8 cellular contexts compared by ENCODE assay signal in the genomic region with DNA sequence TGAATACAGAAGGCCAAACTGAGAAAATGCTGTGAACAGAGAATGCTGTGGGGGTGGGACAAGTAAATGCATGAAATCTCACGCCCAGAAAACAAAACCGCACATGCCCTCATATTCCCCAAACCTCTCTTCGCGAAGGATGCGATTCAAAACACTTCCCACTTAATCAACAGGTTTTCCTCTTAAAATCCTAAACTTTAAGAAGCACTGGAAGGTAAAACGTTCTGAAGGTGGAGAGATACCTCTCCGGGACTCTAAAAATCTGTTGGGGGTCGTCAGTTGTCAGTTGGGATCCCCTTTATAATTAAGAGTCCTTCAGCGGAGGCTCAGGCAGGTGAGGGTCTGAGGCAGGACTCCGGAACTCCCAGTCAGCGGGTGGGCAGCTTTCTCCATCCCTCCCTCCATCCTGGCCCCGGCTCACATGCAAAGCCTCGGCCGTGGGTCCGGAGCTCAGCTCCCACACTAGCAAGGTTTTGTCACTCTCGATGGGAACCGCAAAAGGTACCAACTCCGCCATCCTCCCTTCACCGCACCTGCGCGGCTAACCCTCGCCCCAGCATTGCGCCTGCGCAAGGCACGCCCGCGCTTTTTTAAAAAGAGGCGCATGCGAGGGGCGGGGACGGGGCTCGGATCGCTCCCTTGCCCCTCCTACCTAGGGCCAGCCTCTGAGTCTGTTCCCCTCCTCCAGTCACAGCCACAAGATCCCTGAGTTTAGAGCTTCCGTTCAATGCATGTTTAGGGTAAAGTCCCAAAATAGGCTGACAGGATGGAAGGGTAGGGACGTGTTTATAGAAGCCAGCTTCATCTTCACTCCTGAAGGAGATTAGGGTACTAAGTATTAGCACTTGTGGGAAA. TPM values are rescaled to one million over a fixed set of nuclear protein-coding genes. Genes with fewer than 3 reads are reported as not detected.
A peak's percentile ranks its signal among the peaks of the same experiment; 100 is the strongest.
DNase-seq lines count a peak whose midpoint lies in the region; ATAC-seq and FAIRE-seq lines count a peak whose summit lies in the region.

A gene with protein sequence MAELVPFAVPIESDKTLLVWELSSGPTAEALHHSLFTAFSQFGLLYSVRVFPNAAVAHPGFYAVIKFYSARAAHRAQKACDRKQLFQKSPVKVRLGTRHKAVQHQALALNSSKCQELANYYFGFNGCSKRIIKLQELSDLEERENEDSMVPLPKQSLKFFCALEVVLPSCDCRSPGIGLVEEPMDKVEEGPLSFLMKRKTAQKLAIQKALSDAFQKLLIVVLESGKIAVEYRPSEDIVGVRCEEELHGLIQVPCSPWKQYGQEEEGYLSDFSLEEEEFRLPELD (minus strand): TSS at position 563 of the 855 bp plus-strand sequence. CDS start 46 bp downstream, at position 517.

- H3K4me1 ChIP-seq in iPS-18a (ENCODE audit: control insufficient read depth, low read depth, low read length): peaks cover 12% of the 10 kb centered on the region
- H3K4me1 ChIP-seq in small intestine (ENCODE audit: control insufficient read depth in 2 of 2, insufficient read depth in 1 of 2, low read depth in 1 of 2, low read length in 1 of 2): peaks cover 0 to 4% of the 10 kb centered on the region in 2 donors

- ATAC-seq in HG02588 (IDR thresholded peaks at IDR 0.05; ENCODE audit: unreplicated experiment) (peak; percentile 68), HG02884 (IDR thresholded peaks at IDR 0.05; ENCODE audit: unreplicated experiment) (no peak)

- H3K27ac ChIP-seq in iPS-18a (ENCODE audit: low read length) (no peak within 1 kb of the TSS), small intestine (ENCODE audit: low read depth in 1 of 2, low read length in 1 of 2) (no peak within 1 kb of the TSS)

- DNase-seq in DMS79 treated with DMSO at 0.1 percent for 48 hours (lab: John Stamatoyannopoulos, UW) (peak; percentile 90), NCI-H2029 treated with DMSO at 0.1 percent for 48 hours (lab: John Stamatoyannopoulos, UW) (peak; percentile 24), T-helper 9 cell (peak; percentile 63), astrocyte of the hippocampus (ENCODE audit: low read depth, low spot score) (peak; percentile 78), small intestine (peak; percentile 85)

- 1 to 2% (median 1%) methylated on average over 35 of the region's 35 CpGs for WGBS in small intestine, 3 donors

- peaks cover 8% of the 10 kb centered on the region for H3K27me3 ChIP-seq in iPS-18a (ENCODE audit: control insufficient read depth, insufficient read depth, low read length)
- no peaks in the 10 kb centered on the region for H3K27me3 ChIP-seq in small intestine (ENCODE audit: control insufficient read depth in 2 of 2, insufficient read depth in 2 of 2, low read length in 2 of 2)

- no peak for FAIRE-seq in small intestine (lab: Jason Lieb, UNC)

- peak within 1 kb of the TSS; percentile 29 for H3K9ac ChIP-seq in iPS-18a (ENCODE audit: low read length)

- H3K4me3 ChIP-seq in iPS-18a (ENCODE audit: low read length): peak within 1 kb of the TSS; percentile 86
- H3K4me3 ChIP-seq in small intestine (ENCODE audit: low read depth in 1 of 2, low read length in 2 of 2): peak within 1 kb of the TSS; percentile 10 to 55

- H3K9me3 ChIP-seq in iPS-18a (ENCODE audit: control insufficient read depth, low read depth, low read length) (no peaks in the 10 kb centered on the region), small intestine (ENCODE audit: control insufficient read depth, low read depth) (no peaks in the 10 kb centered on the region)

- H3K36me3 ChIP-seq in iPS-18a (ENCODE audit: control insufficient read depth, low read depth, low read length) (no peaks in the 10 kb centered on the region), small intestine (ENCODE audit: control insufficient read depth in 2 of 2, insufficient read depth in 2 of 2, low read length in 2 of 2) (no peaks in the 10 kb centered on the region)

RNA-seq across cellular contexts. Expression of the gene that starts here (rescaled TPM):
- 1 to 10 TPM in 2 of 3 donors, not detected in 1; 1.9 to 4.5 TPM for polyA plus RNA-seq in small intestine

Comparison
In these comparisons a context has a peak if more than half of its experiments do, and no peak if none do; other contexts are left out.
1. DNase-seq: peak in every context shown above with its lines; median percentile 90 in DMS79 treated with DMSO at 0.1 percent for 48 hours; 85 in small intestine; 78 in astrocyte of the hippocampus; 63 in T-helper 9 cell; 24 in NCI-H2029 treated with DMSO at 0.1 percent for 48 hours.